Comparison of ENCODE assay signal across 7 cellular contexts in the genomic region with DNA sequence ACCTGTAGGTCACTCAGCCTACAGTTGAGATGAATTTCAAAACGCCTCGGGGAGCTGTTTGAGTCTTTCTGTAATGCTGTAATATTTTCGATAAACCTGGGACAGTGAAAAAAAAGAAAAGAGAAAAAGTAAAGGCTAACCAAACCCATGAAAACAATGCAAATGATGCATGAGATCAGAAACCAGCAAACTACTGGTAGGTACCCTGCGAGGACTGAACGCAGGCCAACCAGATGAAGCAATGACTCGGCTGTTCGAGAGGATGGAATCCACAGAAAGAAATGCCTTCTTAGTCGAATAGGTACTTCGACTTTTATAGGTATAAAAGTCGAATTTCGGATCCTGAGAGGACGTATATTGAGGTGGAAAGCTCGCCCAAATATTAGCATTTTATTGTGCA. TPM values are rescaled to one million over a fixed set of nuclear protein-coding genes. Genes with fewer than 3 reads are reported as not detected.
DNase-seq lines count a peak whose midpoint lies in the region; ATAC-seq and TF ChIP-seq lines count a peak whose summit lies in the region.

No MANE protein-coding gene starts in this region.

- no TSS peak for BruUV-seq in mammary epithelial cell (replicated peaks; lab: Mats Ljungman, UMichigan)

- H3K27ac Mint-ChIP-seq in type B pancreatic cell: peak overlapping the region; percentile 95

- peak overlapping the region; percentile 68 for H3K27ac ChIP-seq in mammary epithelial cell (ENCODE audit: insufficient read depth, low read depth, low read length)
- no peak overlapping the region for H3K27ac ChIP-seq in liver (ENCODE audit: low read depth in 1 of 2, low read length in 2 of 2)

- DNase-seq in NB4 (ENCODE audit: low read depth) (peak; percentile 59), mammary epithelial cell (no peak), type B pancreatic cell (ENCODE audit: extremely low spot score, unreplicated experiment) (no peak)
- no peak for DNase-seq in stimulated activated CD4-positive, alpha-beta T cell treated with anti-CD3 and anti-CD28 coated beads, Interleukin-1b, Interleukin-23, amount 100 ng/mL, for 48 hours

- H3K9ac ChIP-seq in mammary epithelial cell (ENCODE audit: insufficient read depth, low read length) (peak overlapping the region; percentile 96), liver (ENCODE audit: low read depth in 1 of 2, low read length in 2 of 2) (peak overlapping the region; percentile 30 to 66)

- H3K9me3 Mint-ChIP-seq in type B pancreatic cell: no peaks in the 10 kb centered on the region

- H3K27me3 Mint-ChIP-seq in type B pancreatic cell: no peaks in the 10 kb centered on the region

- H3K4me2 ChIP-seq in mammary epithelial cell (ENCODE audit: insufficient read depth, low read depth, low read length): peak overlapping the region; percentile 86

- H3K27me3 ChIP-seq in mammary epithelial cell (ENCODE audit: insufficient read depth, low read length): no peaks in the 10 kb centered on the region
- H3K27me3 ChIP-seq in liver (ENCODE audit: control insufficient read depth in 4 of 4, insufficient read depth in 4 of 4, low read length in 3 of 4): no peaks in the 10 kb centered on the region

- TF ChIP-seq RAD21 in liver (IDR thresholded peaks at IDR 0.05): no peak

- ATAC-seq in HG03460 (IDR thresholded peaks at IDR 0.05; ENCODE audit: unreplicated experiment): no peak

- peaks cover 26% of the 10 kb centered on the region for H3K4me1 Mint-ChIP-seq in type B pancreatic cell (ENCODE audit: unreplicated experiment)

- H3K4me3 Mint-ChIP-seq in type B pancreatic cell: peak overlapping the region; percentile 99

- intact Hi-C loops in mammary epithelial cell (cut with micrococcal nuclease): loop anchor here (10.0 kb wide), 1 partner anchor 384 kb away; no protein-coding TSS in a partner anchor

- TF ChIP-seq POLR2A in NB4 (IDR thresholded peaks at IDR 0.05; ENCODE audit: extremely low read depth, insufficient read length): no peak

- in situ Hi-C loops in mammary epithelial cell (cut with MboI; ENCODE audit: low sequenced_read_pairs in 2 of 2): no loop called here

- peaks cover 35% of the 10 kb centered on the region for H3K79me2 ChIP-seq in mammary epithelial cell (ENCODE audit: insufficient read depth, low read length)

- peak overlapping the region; percentile 97 for H2AFZ ChIP-seq in mammary epithelial cell (ENCODE audit: low read depth, low read length)

- no peaks in the 10 kb centered on the region for H3K36me3 ChIP-seq in mammary epithelial cell (ENCODE audit: insufficient read depth, low read length)
- no peaks in the 10 kb centered on the region for H3K36me3 ChIP-seq in liver (ENCODE audit: control insufficient read depth in 4 of 4, insufficient read depth in 3 of 4, low read depth in 1 of 4, low read length in 3 of 4)

- H3K9me3 ChIP-seq in mammary epithelial cell (replicated peaks; ENCODE audit: insufficient read depth, low read length) (no peaks in the 10 kb centered on the region), liver (ENCODE audit: control insufficient read depth in 4 of 4, low read length in 3 of 4) (no peaks in the 10 kb centered on the region)

- TF ChIP-seq CTCF in GM12875 (IDR thresholded peaks at IDR 0.05; ENCODE audit: borderline replicate concordance, insufficient read depth, low read depth, low read length) (no peak), NB4 (IDR thresholded peaks at IDR 0.05; ENCODE audit: low read depth, low read length) (no peak), mammary epithelial cell (conservative IDR thresholded peaks at IDR 0.05 in 1 of 2, IDR thresholded peaks at IDR 0.05 in 1 of 2; ENCODE audit: extremely low read depth in 1 of 2, insufficient read depth in 1 of 2, low read depth in 1 of 2, low read length in 2 of 2) (no peak), liver (IDR thresholded peaks at IDR 0.05; ENCODE audit: low read depth, low read length, missing input control) (no peak), type B pancreatic cell (conservative IDR thresholded peaks at IDR 0.05) (no peak)

- H3K4me3 ChIP-seq in GM12875 (ENCODE audit: low read depth, low read length) (peak overlapping the region; percentile 81), NB4 (ENCODE audit: low read depth, low read length) (peak overlapping the region; percentile 91), mammary epithelial cell (replicated peaks in 1 of 3; ENCODE audit: insufficient read depth in 1 of 3, low read depth in 2 of 3, low read length in 3 of 3) (peak overlapping the region; percentile 60 to 99 (median 84)), liver (ENCODE audit: low read depth in 1 of 3, low read length in 3 of 3) (peak overlapping the region; percentile 11 to 95 (median 80))

- 18% methylated on average over 13 of the region's 13 CpGs for WGBS in mammary epithelial cell (ENCODE audit: low coverage, missing lambda C conversion rate)
- 31% methylated on average over 13 of the region's 13 CpGs for WGBS in liver

- H3K4me1 ChIP-seq in mammary epithelial cell (ENCODE audit: insufficient read depth, low read length): peaks cover 12% of the 10 kb centered on the region
- peaks cover 5 to 15% (median 12%) of the 10 kb centered on the region in 4 donors for H3K4me1 ChIP-seq in liver (ENCODE audit: control insufficient read depth in 4 of 4, insufficient read depth in 4 of 4, low read length in 3 of 4)

- dilution Hi-C loops in mammary epithelial cell (cut with HindIII; ENCODE audit: low sequenced_read_pairs): no loop called here

- CTCF ChIA-PET in mammary epithelial cell (lab: Charles Lee; ENCODE audit: low non-redundant PET): no interaction called here

- H4K20me1 ChIP-seq in mammary epithelial cell (ENCODE audit: insufficient read depth, low read length): no peaks in the 10 kb centered on the region

- peaks cover 4% of the 10 kb centered on the region for H3K36me3 Mint-ChIP-seq in type B pancreatic cell

TF ChIP-seq in liver, 16 proteins besides CTCF, POLR2A, EP300 and RAD21:
- no peak for TF ChIP-seq HNF4G (IDR thresholded peaks at IDR 0.05)
- no peak for TF ChIP-seq YY1 (IDR thresholded peaks at IDR 0.05)
- no peak for TF ChIP-seq JUND (IDR thresholded peaks at IDR 0.05)
- no peak for TF ChIP-seq EGR1 (IDR thresholded peaks at IDR 0.05; ENCODE audit: low read depth in 2 of 2)

RNA-seq across cellular contexts. Expression of a gene that starts 0.5 kb away (rescaled TPM):
- total RNA-seq in mammary epithelial cell (1 to 10 TPM; 1.2 to 6.6 TPM), liver (10 to 100 TPM in 1 of 2 donors, under 1 TPM in 1; 0.59 to 10.6 TPM), type B pancreatic cell (ENCODE audit: low replicate concordance) (5.8 and 14.3 TPM in 2 replicates)
- polyA plus RNA-seq in mammary epithelial cell (2.3 TPM), liver (under 1 TPM; 0.15 to 0.44 TPM)
- polyA minus RNA-seq in mammary epithelial cell: 2.1 TPM

RNA-seq across cellular contexts. Expression of a gene that starts 6.8 kb away (rescaled TPM):
- total RNA-seq in mammary epithelial cell (10 to 100 TPM; 18.7 to 20.7 TPM), liver (10 to 100 TPM in 1 of 2 donors, 1 to 10 TPM in 1; 5.7 to 26.5 TPM), type B pancreatic cell (ENCODE audit: low replicate concordance) (7.5 and 9.0 TPM in 2 replicates)
- polyA plus RNA-seq in mammary epithelial cell (10.9 TPM), liver (1 to 10 TPM; 2.4 to 3.5 TPM)
- polyA minus RNA-seq in mammary epithelial cell: 20.7 TPM
